In the genomic region with DNA sequence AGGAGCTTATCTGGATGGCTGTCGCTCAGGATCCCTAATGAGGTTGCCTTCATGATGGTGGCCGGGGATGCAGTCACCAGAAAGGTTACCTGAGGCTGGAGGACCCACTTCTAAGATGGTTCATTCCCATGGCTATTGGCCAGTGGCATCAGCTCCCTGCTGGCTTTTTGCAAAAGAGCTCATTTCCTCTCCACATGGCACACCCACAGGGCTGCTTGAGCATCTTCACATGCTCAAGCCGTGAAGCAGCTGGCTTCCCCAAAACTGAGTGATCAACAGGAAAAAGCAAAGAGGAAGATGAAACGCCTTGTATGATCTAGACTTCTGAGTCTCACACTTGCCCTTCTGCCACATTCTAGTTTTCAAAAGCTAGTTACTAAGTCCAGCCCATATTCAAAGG, we compare ENCODE assay signal across 23 cellular contexts.
DNase-seq lines count a peak whose midpoint lies in the region; ATAC-seq and TF ChIP-seq lines count a peak whose summit lies in the region.
"Had no signal": no experiment of that assay in that cellular context is flagged by ENCODE, and none has a peak within 500 bp of the region (broad histone marks: within the 10 kb centered on the region; RNA-seq: fewer than 3 reads in every experiment).

No MANE protein-coding gene starts in this region.

- no peak for ATAC-seq in effector memory CD8-positive, alpha-beta T cell (replicated peaks)
- ATAC-seq: HepG2 had no signal

- H3K4me1 ChIP-seq in PC-9 (replicated peaks; ENCODE audit: insufficient read depth): peaks cover 23% of the 10 kb centered on the region

- no peaks in the 10 kb centered on the region for H3K36me3 Mint-ChIP-seq in effector memory CD8-positive, alpha-beta T cell (ENCODE audit: insufficient read depth)
- H3K36me3 Mint-ChIP-seq: CD4-positive, CD25-positive, alpha-beta regulatory T cell had no signal

- no peak overlapping the region for H3K4me3 Mint-ChIP-seq in effector memory CD8-positive, alpha-beta T cell
- H3K4me3 Mint-ChIP-seq: activated CD4-positive, alpha-beta memory T cell treated with anti-CD3 and anti-CD28 coated beads, Interleukin-2, amount 10 ng/mL, durations not matched to agents 7 days and 5 days; activated T-cell treated with anti-CD3 and anti-CD28 coated beads, Interleukin-2, amount 50 U/mL, for 24 hours; CD4-positive, CD25-positive, alpha-beta regulatory T cell; mesothelial cell of epicardium; neural crest cell had no signal

- no peaks in the 10 kb centered on the region for H3K9me3 Mint-ChIP-seq in effector memory CD8-positive, alpha-beta T cell
- H3K9me3 Mint-ChIP-seq: activated CD4-positive, alpha-beta memory T cell treated with anti-CD3 and anti-CD28 coated beads, Interleukin-2, amount 10 ng/mL, durations not matched to agents 7 days and 5 days; activated T-cell treated with anti-CD3 and anti-CD28 coated beads, Interleukin-2, amount 50 U/mL, for 24 hours; mesothelial cell of epicardium; neural crest cell had no signal

- H2AFZ ChIP-seq in PC-9: no peak overlapping the region

- CTCF ChIA-PET in PC-9 (lab: Charles Lee): interaction anchor here (1.0 to 2.2 kb wide), 3 partner anchors 143 to 166 kb away, joined by 6 to 16 read pairs (median 8); no protein-coding TSS in a partner anchor

- H3K4me3 ChIP-seq in PC-9: no peak overlapping the region
- H3K4me3 ChIP-seq: coronary artery, thoracic aorta had no signal

- H3K79me2 ChIP-seq in PC-9 (ENCODE audit: low read depth): no peaks in the 10 kb centered on the region

- H3K27ac ChIP-seq in substantia nigra (ENCODE audit: low read depth, low read length, poor library complexity, severe bottlenecking): peak overlapping the region; percentile 27
- no peak overlapping the region for H3K27ac ChIP-seq in PC-9
- H3K27ac ChIP-seq: coronary artery, thoracic aorta, VCaP had no signal

- H3K27ac Mint-ChIP-seq in effector memory CD8-positive, alpha-beta T cell: no peak overlapping the region
- H3K27ac Mint-ChIP-seq: activated CD4-positive, alpha-beta memory T cell treated with anti-CD3 and anti-CD28 coated beads, Interleukin-2, amount 10 ng/mL, durations not matched to agents 7 days and 5 days; activated T-cell treated with anti-CD3 and anti-CD28 coated beads, Interleukin-2, amount 50 U/mL, for 24 hours; mesothelial cell of epicardium had no signal

- H3K4me1 Mint-ChIP-seq in effector memory CD8-positive, alpha-beta T cell (ENCODE audit: low read depth in 2 of 2): no peaks in the 10 kb centered on the region
- H3K4me1 Mint-ChIP-seq: activated CD4-positive, alpha-beta memory T cell treated with anti-CD3 and anti-CD28 coated beads, Interleukin-2, amount 10 ng/mL, durations not matched to agents 7 days and 5 days; CD4-positive, CD25-positive, alpha-beta regulatory T cell; mesothelial cell of epicardium had no signal

- H3K27me3 Mint-ChIP-seq in effector memory CD8-positive, alpha-beta T cell: no peaks in the 10 kb centered on the region
- H3K27me3 Mint-ChIP-seq: activated CD4-positive, alpha-beta memory T cell treated with anti-CD3 and anti-CD28 coated beads, Interleukin-2, amount 10 ng/mL, durations not matched to agents 7 days and 5 days; CD4-positive, CD25-positive, alpha-beta regulatory T cell had no signal

- H3K27me3 ChIP-seq in PC-9 (ENCODE audit: insufficient read depth, low read depth): no peaks in the 10 kb centered on the region

- H3K36me3 ChIP-seq in PC-9 (ENCODE audit: low read depth): no peaks in the 10 kb centered on the region
- H3K36me3 ChIP-seq: thoracic aorta had no signal

- TF ChIP-seq CTCF in PC-9 (conservative IDR thresholded peaks at IDR 0.05): no peak

- no peaks in the 10 kb centered on the region for H4K20me1 ChIP-seq in PC-9 (ENCODE audit: insufficient read depth)

- H3K9me2 ChIP-seq in PC-9 (ENCODE audit: insufficient read depth): no peaks in the 10 kb centered on the region

- no peak overlapping the region for H3K4me2 ChIP-seq in PC-9

- no peaks in the 10 kb centered on the region for H3K9me3 ChIP-seq in PC-9 (ENCODE audit: insufficient read depth, low read depth)
- H3K9me3 ChIP-seq: thoracic aorta had no signal

- POLR2A ChIA-PET in PC-9 (lab: Charles Lee; ENCODE audit: unreplicated experiment): no interaction called here

- intact Hi-C loops in PC-9 (cut with micrococcal nuclease; ENCODE audit: unreplicated experiment): loop anchor here (5.0 to 10.0 kb wide), 2 partner anchors 287 to 936 kb away; no protein-coding TSS in a partner anchor

- peaks cover 13% of the 10 kb centered on the region; the same call in 1 of the 2 replicates for H3F3A ChIP-seq in PC-9 (ENCODE audit: insufficient read depth, low read depth)

- DNase-seq in NOMO-1 treated with DMSO at 0.1 percent for 48 hours (lab: John Stamatoyannopoulos, UW; ENCODE audit: unreplicated experiment) (peak; percentile 5), NOMO-1 treated with dmso at 0.1 percent for 144 hours (lab: John Stamatoyannopoulos, UW; ENCODE audit: unreplicated experiment) (no peak), NCI-H345 treated with DMSO at 0.1 percent for 48 hours (lab: John Stamatoyannopoulos, UW; ENCODE audit: unreplicated experiment) (peak; percentile 54), cerebellar cortex (ENCODE audit: low spot score) (peak; percentile 13), substantia nigra (lab: John Stamatoyannopoulos, UW) (peak in 29 of 49 donors; percentile 3 to 67 (median 27)), PC-9 (no peak), SK-N-DZ (ENCODE audit: low spot score) (no peak)
- DNase-seq in effector memory CD8-positive, alpha-beta T cell: no peak
- DNase-seq: activated CD4-positive, alpha-beta memory T cell treated with anti-CD3 and anti-CD28 coated beads, Interleukin-2, amount 10 ng/mL, durations not matched to agents 7 days and 5 days; activated naive CD4-positive, alpha-beta T cell treated with anti-CD3 and anti-CD28 coated beads, Interleukin-2, amount 50 U/mL, for 16 hours; activated T-cell treated with anti-CD3 and anti-CD28 coated beads, Interleukin-2, amount 50 U/mL, for 24 hours; DMS79; foreskin fibroblast; NCI-H1048; NCI-H774; T-helper 1 cell had no signal

- BruUV-seq in PC-9 (replicated peaks; lab: Mats Ljungman, UMichigan): no TSS peak

Comparison
In these comparisons a context has a peak if more than half of its experiments do, and no peak if none do; other contexts are left out.
1. DNase-seq: peak in NOMO-1 treated with DMSO at 0.1 percent for 48 hours (single experiment), NCI-H345 treated with DMSO at 0.1 percent for 48 hours (single experiment), cerebellar cortex (single experiment) and substantia nigra (29 of 49); none in NOMO-1 treated with dmso at 0.1 percent for 144 hours (single experiment), PC-9 (0 of 2), effector memory CD8-positive, alpha-beta T cell (0 of 3) and SK-N-DZ (single experiment).